ENCODE assay signal across 8 cellular contexts in genomic region chr9:133955821-133956411, GRCh38. TPM values are rescaled to one million over a fixed set of nuclear protein-coding genes. Genes with fewer than 3 reads are reported as not detected.
DNase-seq lines count a peak whose midpoint lies in the region; ATAC-seq and TF ChIP-seq lines count a peak whose summit lies in the region.

No MANE protein-coding gene starts in this region.

- ATAC-seq in omental fat pad (ENCODE audit: low FRiP score) (peak; percentile 29), HG03108 (IDR thresholded peaks at IDR 0.05; ENCODE audit: unreplicated experiment) (no peak)

- peak overlapping the region; percentile 45 for H3K4me3 Mint-ChIP-seq in endothelial cell (ENCODE audit: unreplicated experiment)

- 0 out of 2 replicates have a peak overlapping the region, but pooled peaks have one; percentile 16 for H3K27ac ChIP-seq in VCaP

- TF ChIP-seq CTCF in VCaP (conservative IDR thresholded peaks at IDR 0.05) (no peak), endothelial cell (IDR thresholded peaks at IDR 0.05; ENCODE audit: unreplicated experiment) (no peak), omental fat pad (IDR thresholded peaks at IDR 0.05) (no peak)

- peak overlapping the region; percentile 91 for H3K27ac Mint-ChIP-seq in endothelial cell (ENCODE audit: unreplicated experiment)

- H3K4me1 Mint-ChIP-seq in endothelial cell (ENCODE audit: unreplicated experiment), result peaks cover 38% of the 10 kb centered on the region

- H3K27me3 Mint-ChIP-seq in endothelial cell (ENCODE audit: unreplicated experiment), result peaks cover 21% of the 10 kb centered on the region

- DNase-seq in NCI-H524 (lab: John Stamatoyannopoulos, UW) (peak; percentile 48 to 78), NCI-H524 treated with DMSO at 0.1 percent for 48 hours (lab: John Stamatoyannopoulos, UW) (no peak), endothelial cell (ENCODE audit: low spot score) (peak; percentile 64), omental fat pad (ENCODE audit: low spot score) (no peak), amygdala (lab: John Stamatoyannopoulos, UW) (no peak), putamen (ENCODE audit: low spot score) (no peak)

- H3K36me3 Mint-ChIP-seq in endothelial cell (ENCODE audit: low read depth, unreplicated experiment), result no peaks in the 10 kb centered on the region

- H3K9me3 Mint-ChIP-seq in endothelial cell (ENCODE audit: unreplicated experiment), result no peaks in the 10 kb centered on the region

RNA-seq across cellular contexts. Expression of gene VAV2, which starts 36.2 kb away (rescaled TPM):
- total RNA-seq in endothelial cell (ENCODE audit: unreplicated experiment) (27.2 TPM), omental fat pad (10 to 100 TPM in 1 of 4 donors, 1 to 10 TPM in 3; 4.0 to 10.9 (median 6.2) TPM)

Comparison
In these comparisons a context has a peak if more than half of its experiments do, and no peak if none do; other contexts are left out.
1. DNase-seq: peak in NCI-H524 (2 of 2) and endothelial cell (single experiment); none in NCI-H524 treated with DMSO at 0.1 percent for 48 hours (single experiment), omental fat pad (single experiment), amygdala (0 of 56) and putamen (single experiment).